ENCODE assay signal across 8 cellular contexts in genomic region chr16:50369133-50369804, GRCh38. TPM values are rescaled to one million over a fixed set of nuclear protein-coding genes. Genes with fewer than 3 reads are reported as not detected.
A peak's percentile ranks its signal among the peaks of the same experiment; 100 is the strongest.
DNase-seq lines count a peak whose midpoint lies in the region; ATAC-seq and TF ChIP-seq lines count a peak whose summit lies in the region.

No MANE protein-coding gene starts in this region.

- ATAC-seq in HG03175 (IDR thresholded peaks at IDR 0.05; ENCODE audit: unreplicated experiment): no peak

- H3K79me1 ChIP-seq in neuronal stem cell (ENCODE audit: low read depth, low read length): no peaks in the 10 kb centered on the region

- H3K4me3 Mint-ChIP-seq in Calu3 (ENCODE audit: low read depth, unreplicated experiment) (peak overlapping the region; percentile 74), chondrocyte (ENCODE audit: unreplicated experiment) (peak overlapping the region; percentile 73)

- H2AK5ac ChIP-seq in neuronal stem cell (ENCODE audit: low read depth, low read length): no peak overlapping the region

- peaks cover 14% of the 10 kb centered on the region for H3K4me1 Mint-ChIP-seq in Calu3 (ENCODE audit: low read depth, unreplicated experiment)
- H3K4me1 Mint-ChIP-seq in chondrocyte (ENCODE audit: low read depth): peaks cover 27% of the 10 kb centered on the region

- WGBS in neuronal stem cell (ENCODE audit: extremely low coverage in 2 of 2, insufficient read length in 2 of 2, insufficient replicate concordance in 1 of 2), 2 donors: 92 to 100% methylated on average over 1 of the region's 7 CpGs

- H3K18ac ChIP-seq in neuronal stem cell (ENCODE audit: low read length): no peak overlapping the region

- POLR2A ChIA-PET in GM10248 (lab: Yijun Ruan, JAX): interaction anchor here (0.6 kb wide), 1 partner anchor 158 kb away, joined by 6 read pairs; no protein-coding TSS in a partner anchor

- peaks cover 30% of the 10 kb centered on the region for H3K27me3 Mint-ChIP-seq in Calu3 (ENCODE audit: unreplicated experiment)
- H3K27me3 Mint-ChIP-seq in chondrocyte (ENCODE audit: low read depth): peaks cover 5% of the 10 kb centered on the region

- CTCF ChIA-PET in Calu3 (lab: Charles Lee) (interaction anchor here (0.6 to 1.1 kb wide), 10 partner anchors 9 to 1855 kb away, joined by 3 to 10 read pairs (median 4); no protein-coding TSS in a partner anchor), GM10248 (lab: Yijun Ruan, JAX) (interaction anchor here (0.6 to 9.3 kb wide), 18 partner anchors 9 to 437 kb away, joined by 3 to 103 read pairs (median 4); partner anchors contain the start of genes CNEP1R1 and SNX20)

- no peaks in the 10 kb centered on the region for H3K9me3 ChIP-seq in KOPT-K1 (ENCODE audit: insufficient read depth, low read length, poor library complexity, severe bottlenecking)
- H3K9me3 ChIP-seq in neuronal stem cell (replicated peaks in 1 of 2; ENCODE audit: control insufficient read depth in 2 of 2, insufficient read depth in 1 of 2, low read depth in 1 of 2, low read length in 2 of 2): peaks cover 0 to 4% of the 10 kb centered on the region in 2 donors

- peaks cover 19% of the 10 kb centered on the region for H3K36me3 Mint-ChIP-seq in Calu3 (ENCODE audit: insufficient read depth, unreplicated experiment)
- H3K36me3 Mint-ChIP-seq in chondrocyte (ENCODE audit: low read depth): peaks cover 2% of the 10 kb centered on the region

- H3K27ac ChIP-seq in KOPT-K1 (ENCODE audit: low read depth, low read length, poor library complexity, severe bottlenecking) (peak overlapping the region; percentile 32), neuronal stem cell (replicated peaks; ENCODE audit: low read length) (no peak overlapping the region)

- H3K27ac Mint-ChIP-seq in Calu3 (ENCODE audit: unreplicated experiment) (no peak overlapping the region), chondrocyte (ENCODE audit: unreplicated experiment) (peak overlapping the region; percentile 73)

- peaks cover 0 to 7% (median 0%) of the 10 kb centered on the region in 3 experiments for H3K27me3 ChIP-seq in neuronal stem cell (ENCODE audit: control insufficient read depth in 3 of 3, insufficient read depth in 3 of 3, low read depth in 1 of 3, low read length in 3 of 3)

- H3K14ac ChIP-seq in neuronal stem cell (ENCODE audit: low read length): no peak overlapping the region

- H2BK15ac ChIP-seq in neuronal stem cell (ENCODE audit: low read length): no peak overlapping the region

- H3K9ac ChIP-seq in neuronal stem cell (ENCODE audit: low read depth, low read length, poor library complexity): no peak overlapping the region

- no peaks in the 10 kb centered on the region for H3K9me3 Mint-ChIP-seq in Calu3 (ENCODE audit: low read depth, unreplicated experiment)
- no peaks in the 10 kb centered on the region for H3K9me3 Mint-ChIP-seq in chondrocyte (ENCODE audit: low read depth)

- intact Hi-C loops in Calu3 (cut with micrococcal nuclease; ENCODE audit: unreplicated experiment): no loop called here

- no peak overlapping the region for H4K91ac ChIP-seq in neuronal stem cell (ENCODE audit: low read depth, low read length, poor library complexity)

- no peak overlapping the region for H2BK5ac ChIP-seq in neuronal stem cell (ENCODE audit: low read length)

- H2BK120ac ChIP-seq in neuronal stem cell (ENCODE audit: low read depth, low read length): no peak overlapping the region

- no peak overlapping the region for H4K8ac ChIP-seq in neuronal stem cell (ENCODE audit: low read depth, low read length)

- H3K36me3 ChIP-seq in KOPT-K1 (ENCODE audit: insufficient read depth, low read length) (peaks cover 32% of the 10 kb centered on the region), neuronal stem cell (replicated peaks in 1 of 2; ENCODE audit: control insufficient read depth in 2 of 2, insufficient read depth in 2 of 2, low read length in 2 of 2) (peaks cover 5 to 33% of the 10 kb centered on the region in 2 donors)

- BruUV-seq in Calu3 (replicated peaks; lab: Mats Ljungman, UMichigan): no TSS peak

- peak overlapping the region; percentile 35 for H3K4me2 ChIP-seq in neuronal stem cell (ENCODE audit: insufficient read depth, low read length, poor library complexity, severe bottlenecking)

- H3K4me1 ChIP-seq in neuronal stem cell (ENCODE audit: control insufficient read depth in 2 of 2, insufficient read depth in 1 of 2, low read depth in 1 of 2, low read length in 2 of 2): peaks cover 6 to 8% of the 10 kb centered on the region in 2 donors

- H3K4me3 ChIP-seq in neuronal stem cell (ENCODE audit: low read length in 2 of 2): peak overlapping the region in 1 of 2 donors; percentile 38

- TF ChIP-seq CTCF in Calu3 (IDR thresholded peaks at IDR 0.05; ENCODE audit: unreplicated experiment) (peak; percentile 7), chondrocyte (IDR thresholded peaks at IDR 0.05) (peak; percentile 25), GM10248 (IDR thresholded peaks at IDR 0.05; ENCODE audit: control extremely low read depth, extremely low read depth, low read depth, missing control alignments) (no peak)

- DNase-seq in Calu3: no peak
- DNase-seq in chondrocyte (ENCODE audit: low spot score): no peak
- no peak for DNase-seq in neuronal stem cell (ENCODE audit: low spot score)
- DNase-seq in GM10248 (ENCODE audit: extremely low spot score): no peak
- no peak for DNase-seq in globus pallidus (ENCODE audit: low spot score)
- DNase-seq in HPDE6-E6E7 (ENCODE audit: extremely low spot score): no peak

- peak overlapping the region; percentile 81 for H2AFZ ChIP-seq in neuronal stem cell (ENCODE audit: low read length)

- H3K23ac ChIP-seq in neuronal stem cell (ENCODE audit: low read depth, low read length, poor library complexity): no peak overlapping the region

- no peak overlapping the region for H2BK12ac ChIP-seq in neuronal stem cell (ENCODE audit: low read length)

- H3K4ac ChIP-seq in neuronal stem cell (ENCODE audit: low read length): no peak overlapping the region

RNA-seq across cellular contexts. Expression of gene BRD7, which starts 0.5 kb away (rescaled TPM):
- total RNA-seq in Calu3 (2022) (96.0 and 98.7 TPM in 2 replicates), chondrocyte (47.6 to 59.4 TPM (median 52.7 TPM) in 3 replicates)
- polyA plus RNA-seq in neuronal stem cell (2013, experiment 1 of 2): 185 TPM
- 195 TPM for polyA plus RNA-seq in neuronal stem cell (2013, experiment 2 of 2)
